In the genomic region with DNA sequence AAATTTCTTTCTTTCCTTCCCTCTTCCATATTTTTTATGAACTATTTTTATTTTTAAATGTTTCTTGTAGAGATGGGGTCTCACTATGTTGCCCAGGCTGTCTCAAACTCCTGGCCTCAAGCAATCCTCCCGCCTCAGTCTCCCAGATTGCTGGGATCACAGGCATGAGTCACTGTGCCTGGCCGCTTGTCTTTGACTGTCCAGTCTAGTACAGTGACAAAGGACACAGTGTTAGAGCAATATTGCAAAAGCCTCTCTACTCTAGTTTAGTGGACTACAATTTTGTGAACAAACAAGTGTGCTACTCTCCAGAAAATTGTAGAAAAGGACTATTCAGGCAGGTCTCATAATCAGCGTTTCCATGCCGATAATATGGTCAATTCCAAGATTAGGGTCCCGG, we compare ENCODE assay signal across 2 cellular contexts.
TF ChIP-seq lines count a peak whose summit lies in the region.

No MANE protein-coding gene starts in this region.

TF ChIP-seq in HepG2, 621 proteins besides CTCF, POLR2A, EP300 and RAD21 (continues in another document):
- TF ChIP-seq MXI1 (IDR thresholded peaks at IDR 0.05; ENCODE audit: borderline replicate concordance, low read depth, low read length) (no peak), ZNF484 (CRISPR knock-in tag; IDR thresholded peaks at IDR 0.05; ENCODE audit: borderline replicate concordance, low read depth) (no peak), KDM1A (CRISPR knock-in tag; IDR thresholded peaks at IDR 0.05) (peak; percentile 59; the same call in 1 of the 2 replicates), KAT2B (IDR thresholded peaks at IDR 0.05; ENCODE audit: borderline replicate concordance, low read depth, low read length) (no peak), MATR3 (CRISPR knock-in tag; IDR thresholded peaks at IDR 0.05) (no peak), ZNF546 (CRISPR knock-in tag; conservative IDR thresholded peaks at IDR 0.05) (no peak), REXO4 (CRISPR knock-in tag; IDR thresholded peaks at IDR 0.05; ENCODE audit: borderline replicate concordance) (no peak), ZNF3 (CRISPR knock-in tag; IDR thresholded peaks at IDR 0.05) (no peak), TBX3 (IDR thresholded peaks at IDR 0.05; ENCODE audit: borderline replicate concordance) (no peak), ZNF644 (CRISPR knock-in tag; IDR thresholded peaks at IDR 0.05; ENCODE audit: low read depth) (0 out of 2 replicates have a peak, but pooled peaks have one; percentile 28), MEIS1 (CRISPR knock-in tag; IDR thresholded peaks at IDR 0.05; ENCODE audit: borderline replicate concordance) (no peak), SNRNP70 (IDR thresholded peaks at IDR 0.05; ENCODE audit: low read depth, low read length) (no peak)
- TF ChIP-seq, protein P1, sequence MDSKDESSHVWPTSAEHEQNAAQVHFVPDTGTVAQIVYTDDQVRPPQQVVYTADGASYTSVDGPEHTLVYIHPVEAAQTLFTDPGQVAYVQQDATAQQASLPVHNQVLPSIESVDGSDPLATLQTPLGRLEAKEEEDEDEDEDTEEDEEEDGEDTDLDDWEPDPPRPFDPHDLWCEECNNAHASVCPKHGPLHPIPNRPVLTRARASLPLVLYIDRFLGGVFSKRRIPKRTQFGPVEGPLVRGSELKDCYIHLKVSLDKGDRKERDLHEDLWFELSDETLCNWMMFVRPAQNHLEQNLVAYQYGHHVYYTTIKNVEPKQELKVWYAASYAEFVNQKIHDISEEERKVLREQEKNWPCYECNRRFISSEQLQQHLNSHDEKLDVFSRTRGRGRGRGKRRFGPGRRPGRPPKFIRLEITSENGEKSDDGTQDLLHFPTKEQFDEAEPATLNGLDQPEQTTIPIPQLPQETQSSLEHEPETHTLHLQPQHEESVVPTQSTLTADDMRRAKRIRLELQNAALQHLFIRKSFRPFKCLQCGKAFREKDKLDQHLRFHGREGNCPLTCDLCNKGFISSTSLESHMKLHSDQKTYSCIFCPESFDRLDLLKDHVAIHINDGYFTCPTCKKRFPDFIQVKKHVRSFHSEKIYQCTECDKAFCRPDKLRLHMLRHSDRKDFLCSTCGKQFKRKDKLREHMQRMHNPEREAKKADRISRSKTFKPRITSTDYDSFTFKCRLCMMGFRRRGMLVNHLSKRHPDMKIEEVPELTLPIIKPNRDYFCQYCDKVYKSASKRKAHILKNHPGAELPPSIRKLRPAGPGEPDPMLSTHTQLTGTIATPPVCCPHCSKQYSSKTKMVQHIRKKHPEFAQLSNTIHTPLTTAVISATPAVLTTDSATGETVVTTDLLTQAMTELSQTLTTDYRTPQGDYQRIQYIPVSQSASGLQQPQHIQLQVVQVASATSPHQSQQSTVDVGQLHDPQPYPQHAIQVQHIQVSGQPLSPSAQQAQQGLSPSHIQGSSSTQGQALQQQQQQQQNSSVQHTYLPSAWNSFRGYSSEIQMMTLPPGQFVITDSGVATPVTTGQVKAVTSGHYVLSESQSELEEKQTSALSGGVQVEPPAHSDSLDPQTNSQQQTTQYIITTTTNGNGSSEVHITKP (CRISPR knock-in tag; IDR thresholded peaks at IDR 0.05; ENCODE audit: low read depth): no peak
- TF ChIP-seq, protein P2, sequence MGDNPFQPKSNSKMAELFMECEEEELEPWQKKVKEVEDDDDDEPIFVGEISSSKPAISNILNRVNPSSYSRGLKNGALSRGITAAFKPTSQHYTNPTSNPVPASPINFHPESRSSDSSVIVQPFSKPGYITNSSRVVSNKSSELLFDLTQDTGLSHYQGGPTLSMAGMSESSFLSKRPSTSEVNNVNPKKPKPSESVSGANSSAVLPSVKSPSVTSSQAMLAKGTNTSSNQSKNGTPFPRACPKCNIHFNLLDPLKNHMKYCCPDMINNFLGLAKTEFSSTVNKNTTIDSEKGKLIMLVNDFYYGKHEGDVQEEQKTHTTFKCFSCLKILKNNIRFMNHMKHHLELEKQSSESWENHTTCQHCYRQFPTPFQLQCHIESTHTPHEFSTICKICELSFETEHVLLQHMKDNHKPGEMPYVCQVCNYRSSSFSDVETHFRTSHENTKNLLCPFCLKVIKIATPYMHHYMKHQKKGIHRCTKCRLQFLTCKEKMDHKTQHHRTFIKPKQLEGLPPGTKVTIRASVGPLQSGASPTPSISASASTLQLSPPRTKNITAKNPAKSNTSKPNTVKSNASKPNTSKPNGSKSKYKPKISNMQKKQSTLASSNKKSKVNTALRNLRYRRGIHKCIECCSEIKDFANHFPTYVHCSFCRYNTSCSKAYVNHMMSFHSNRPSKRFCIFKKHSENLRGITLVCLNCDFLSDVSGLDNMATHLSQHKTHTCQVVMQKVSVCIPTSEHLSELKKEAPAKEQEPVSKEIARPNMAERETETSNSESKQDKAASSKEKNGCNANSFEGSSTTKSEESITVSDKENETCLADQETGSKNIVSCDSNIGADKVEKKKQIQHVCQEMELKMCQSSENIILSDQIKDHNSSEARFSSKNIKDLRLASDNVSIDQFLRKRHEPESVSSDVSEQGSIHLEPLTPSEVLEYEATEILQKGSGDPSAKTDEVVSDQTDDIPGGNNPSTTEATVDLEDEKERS (CRISPR knock-in tag; IDR thresholded peaks at IDR 0.05): no peak
- TF ChIP-seq, protein P3, sequence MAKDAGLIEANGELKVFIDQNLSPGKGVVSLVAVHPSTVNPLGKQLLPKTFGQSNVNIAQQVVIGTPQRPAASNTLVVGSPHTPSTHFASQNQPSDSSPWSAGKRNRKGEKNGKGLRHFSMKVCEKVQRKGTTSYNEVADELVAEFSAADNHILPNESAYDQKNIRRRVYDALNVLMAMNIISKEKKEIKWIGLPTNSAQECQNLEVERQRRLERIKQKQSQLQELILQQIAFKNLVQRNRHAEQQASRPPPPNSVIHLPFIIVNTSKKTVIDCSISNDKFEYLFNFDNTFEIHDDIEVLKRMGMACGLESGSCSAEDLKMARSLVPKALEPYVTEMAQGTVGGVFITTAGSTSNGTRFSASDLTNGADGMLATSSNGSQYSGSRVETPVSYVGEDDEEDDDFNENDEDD (CRISPR knock-in tag; IDR thresholded peaks at IDR 0.05; ENCODE audit: borderline replicate concordance): no peak

TF ChIP-seq in WTC11, 78 proteins besides CTCF, POLR2A, EP300 and RAD21:
- TF ChIP-seq ZBTB21 (CRISPR knock-in tag; IDR thresholded peaks at IDR 0.05; ENCODE audit: borderline replicate concordance) (no peak), ZNF121 (CRISPR knock-in tag; IDR thresholded peaks at IDR 0.05) (0 out of 2 replicates have a peak, but pooled peaks have one; percentile 30)
